ENCODE assay signal across 15 cellular contexts in genomic region chr7:84092207-84092606, GRCh38.
DNase-seq lines count a peak whose midpoint lies in the region; ATAC-seq, FAIRE-seq and TF ChIP-seq lines count a peak whose summit lies in the region.
"Had no signal": no experiment of that assay in that cellular context is flagged by ENCODE, and none has a peak within 500 bp of the region (broad histone marks: within the 10 kb centered on the region; RNA-seq: fewer than 3 reads in every experiment).

No MANE protein-coding gene starts in this region.

- no peaks in the 10 kb centered on the region for H3K27me3 Mint-ChIP-seq in type B pancreatic cell
- H3K27me3 Mint-ChIP-seq: effector memory CD8-positive, alpha-beta T cell; IgD-negative memory B cell had no signal

- H3K4me1 ChIP-seq in cardiac muscle cell (ENCODE audit: low read depth): peaks cover 30% of the 10 kb centered on the region
- H3K4me1 ChIP-seq in heart left ventricle: peaks cover 0 to 7% (median 0%) of the 10 kb centered on the region in 12 donors
- H3K4me1 ChIP-seq in OCI-LY3 (ENCODE audit: low read length): peaks cover 9% of the 10 kb centered on the region
- peaks cover 0 to 19% (median 0%) of the 10 kb centered on the region in 4 donors for H3K4me1 ChIP-seq in sigmoid colon
- H3K4me1 ChIP-seq in kidney (ENCODE audit: control insufficient read depth in 1 of 2, insufficient read depth in 1 of 2, low read depth in 1 of 2, low read length in 2 of 2): no peaks in the 10 kb centered on the region

- H3K9ac ChIP-seq in OCI-LY3 (ENCODE audit: low read length) (peak overlapping the region; percentile 39; the same call in 1 of the 2 replicates), kidney (ENCODE audit: low read length in 2 of 2) (no peak overlapping the region)

- H3K27me3 ChIP-seq in cardiac muscle cell: no peaks in the 10 kb centered on the region
- H3K27me3 ChIP-seq in heart left ventricle: no peaks in the 10 kb centered on the region
- H3K27me3 ChIP-seq in OCI-LY3 (ENCODE audit: low read depth, low read length): no peaks in the 10 kb centered on the region
- no peaks in the 10 kb centered on the region for H3K27me3 ChIP-seq in sigmoid colon

- no peak for TF ChIP-seq EP300 in sigmoid colon (IDR thresholded peaks at IDR 0.05)

- TF ChIP-seq CTCF in cardiac muscle cell (IDR thresholded peaks at IDR 0.05; ENCODE audit: low read depth, low read length) (no peak), heart left ventricle (IDR thresholded peaks at IDR 0.05) (no peak), OCI-LY3 (IDR thresholded peaks at IDR 0.05; ENCODE audit: low read depth, low read length) (no peak), cardiac fibroblast (IDR thresholded peaks at IDR 0.05; ENCODE audit: low read depth, low read length) (no peak), type B pancreatic cell (conservative IDR thresholded peaks at IDR 0.05) (no peak), sigmoid colon (IDR thresholded peaks at IDR 0.05) (no peak), kidney (IDR thresholded peaks at IDR 0.05; ENCODE audit: borderline replicate concordance, extremely low read depth, insufficient read depth) (no peak)

- H4K20me1 ChIP-seq in OCI-LY3 (ENCODE audit: insufficient read depth, low read length): no peaks in the 10 kb centered on the region

- H3K4me3 ChIP-seq in cardiac muscle cell (no peak overlapping the region), heart left ventricle (peak overlapping the region in 2 of 12 donors; percentile 3 to 15), OCI-LY3 (ENCODE audit: low read length) (peak overlapping the region; percentile 56), cardiac fibroblast (replicated peaks in 1 of 2; ENCODE audit: low read depth in 2 of 2, low read length in 2 of 2) (peak overlapping the region in 1 of 2 donors; percentile 8), sigmoid colon (peak overlapping the region in 1 of 4 donors; percentile 15), kidney (ENCODE audit: low read length in 2 of 2) (no peak overlapping the region)
- H3K4me3 ChIP-seq: HAP-1 had no signal

- H3K9me3 Mint-ChIP-seq in type B pancreatic cell: peaks cover 7% of the 10 kb centered on the region

- H3K79me2 ChIP-seq in OCI-LY3 (ENCODE audit: low read length): no peaks in the 10 kb centered on the region

- H3K4me3 Mint-ChIP-seq in type B pancreatic cell: peak overlapping the region; percentile 39
- H3K4me3 Mint-ChIP-seq: effector memory CD8-positive, alpha-beta T cell; IgD-negative memory B cell had no signal

- intact Hi-C loops in heart left ventricle (cut with DNase I) (loop anchor here in 1 of 10 donors (10.0 kb wide), 1 partner anchor 103 kb away; the partner anchor contains the start of gene SEMA3A), sigmoid colon (cut with DNase I) (no loop called here), kidney (cut with DNase I) (no loop called here)

- H3K27ac ChIP-seq in cardiac muscle cell (peak overlapping the region; percentile 53), heart left ventricle (no peak overlapping the region), OCI-LY3 (ENCODE audit: low read length) (no peak overlapping the region), sigmoid colon (peak overlapping the region in 1 of 4 donors; percentile 11), kidney (ENCODE audit: low read depth in 2 of 2, low read length in 2 of 2) (no peak overlapping the region)
- H3K27ac ChIP-seq: C4-2B had no signal

- peaks cover 22% of the 10 kb centered on the region for H3K36me3 Mint-ChIP-seq in type B pancreatic cell
- H3K36me3 Mint-ChIP-seq: IgD-negative memory B cell had no signal

- peaks cover 17% of the 10 kb centered on the region for H3K4me1 Mint-ChIP-seq in type B pancreatic cell (ENCODE audit: unreplicated experiment)

- WGBS in heart left ventricle, 4 donors: 15 to 24% (median 18%) methylated on average over 5 of the region's 5 CpGs
- WGBS in sigmoid colon, 2 donors: 7 to 11% methylated on average over 5 of the region's 5 CpGs

- peak overlapping the region; percentile 72 for H3K27ac Mint-ChIP-seq in type B pancreatic cell
- H3K27ac Mint-ChIP-seq: effector memory CD8-positive, alpha-beta T cell; IgD-negative memory B cell had no signal

- no peak for FAIRE-seq in kidney (lab: Jason Lieb, UNC)
- FAIRE-seq: islet of Langerhans had no signal

- ATAC-seq in heart left ventricle (no peak), HG03520 (IDR thresholded peaks at IDR 0.05; ENCODE audit: unreplicated experiment) (no peak)
- ATAC-seq: effector memory CD8-positive, alpha-beta T cell; Right ventricle myocardium inferior had no signal

- TF ChIP-seq POLR2A in heart left ventricle (IDR thresholded peaks at IDR 0.05): no peak
- TF ChIP-seq POLR2A in sigmoid colon (IDR thresholded peaks at IDR 0.05): no peak

- H3K4me2 ChIP-seq in OCI-LY3 (ENCODE audit: low read length): peak overlapping the region; percentile 57

- DNase-seq in cardiac muscle cell (ENCODE audit: low read depth in 1 of 2, low spot score in 1 of 2) (peak in 1 of 2 donors; percentile 40), heart left ventricle (no peak), cardiac fibroblast (ENCODE audit: low read depth in 2 of 2) (peak; percentile 17 to 34), type B pancreatic cell (ENCODE audit: extremely low spot score, unreplicated experiment) (no peak), sigmoid colon (no peak), kidney (no peak)
- DNase-seq: activated CD8-positive, alpha-beta memory T cell treated with anti-CD3 and anti-CD28 coated beads, Interleukin-2, amount 50 U/mL, for 4 hours; effector memory CD8-positive, alpha-beta T cell had no signal

- H3K9me3 ChIP-seq in cardiac muscle cell (ENCODE audit: low read depth) (no peaks in the 10 kb centered on the region), heart left ventricle (no peaks in the 10 kb centered on the region), OCI-LY3 (ENCODE audit: insufficient read depth, low read length) (no peaks in the 10 kb centered on the region), sigmoid colon (no peaks in the 10 kb centered on the region), kidney (ENCODE audit: control insufficient read depth in 1 of 2, low read length in 2 of 2) (no peaks in the 10 kb centered on the region)
- H3K9me3 ChIP-seq: HAP-1 had no signal

- peak overlapping the region; percentile 95 for H2AFZ ChIP-seq in OCI-LY3 (ENCODE audit: low read depth, low read length)

- H3K36me3 ChIP-seq in cardiac muscle cell (no peaks in the 10 kb centered on the region), heart left ventricle (no peaks in the 10 kb centered on the region), OCI-LY3 (replicated peaks; ENCODE audit: low read depth, low read length) (no peaks in the 10 kb centered on the region), sigmoid colon (no peaks in the 10 kb centered on the region), kidney (ENCODE audit: control insufficient read depth in 1 of 2, insufficient read depth in 2 of 2, low read length in 2 of 2) (no peaks in the 10 kb centered on the region)
- H3K36me3 ChIP-seq: HAP-1 had no signal

Comparison
In these comparisons a context has a peak if more than half of its experiments do, and no peak if none do; other contexts are left out.
1. DNase-seq: peak in cardiac fibroblast (2 of 2); none in heart left ventricle (0 of 5), type B pancreatic cell (single experiment), sigmoid colon (single experiment) and kidney (single experiment).